Comparison of ENCODE assay signal across 20 cellular contexts in genomic region chr13:32453981-32454380, GRCh38.
"Had no signal": no experiment of that assay in that cellular context is flagged by ENCODE, and none has a peak within 500 bp of the region (broad histone marks: within the 10 kb centered on the region; RNA-seq: fewer than 3 reads in every experiment).

No MANE protein-coding gene starts in this region.

- H3K4me1 Mint-ChIP-seq: neural crest cell had no signal

- H3K4me1 ChIP-seq: esophagus squamous epithelium, stomach, transverse colon had no signal

- H3K27me3 ChIP-seq: esophagus squamous epithelium, heart right ventricle, right atrium auricular region, stomach, transverse colon had no signal

- FAIRE-seq: small intestine had no signal

- H3K4me3 Mint-ChIP-seq: effector memory CD8-positive, alpha-beta T cell; naive thymus-derived CD8-positive, alpha-beta T cell; neural crest cell had no signal

- H3K27ac Mint-ChIP-seq: effector memory CD8-positive, alpha-beta T cell had no signal

- H3K27me3 Mint-ChIP-seq: effector memory CD8-positive, alpha-beta T cell; naive thymus-derived CD8-positive, alpha-beta T cell had no signal

- H3K27ac ChIP-seq: esophagus squamous epithelium, right atrium auricular region, stomach, thoracic aorta, transverse colon had no signal

- H3K4me3 ChIP-seq: esophagus squamous epithelium, heart right ventricle, mucosa of descending colon, right atrium auricular region, stomach, thoracic aorta, transverse colon had no signal

- ATAC-seq: effector memory CD8-positive, alpha-beta T cell; mucosa of descending colon; naive thymus-derived CD8-positive, alpha-beta T cell had no signal

- H3K36me3 ChIP-seq: thoracic aorta had no signal

- DNase-seq: cortex of kidney; effector memory CD8-positive, alpha-beta T cell; esophagus squamous epithelium; foreskin melanocyte; heart right ventricle; hypothalamus; islet precursor cell; mammary epithelial cell; mucosa of descending colon; naive thymus-derived CD8-positive, alpha-beta T cell; posterior cingulate gyrus; small intestine; stimulated activated CD4-positive, alpha-beta T cell treated with anti-CD3 and anti-CD28 coated beads, Interleukin-12 subunit alpha, Interleukin-12 subunit beta, amount 100 ng/mL, for 4 hours; stimulated activated naive CD4-positive, alpha-beta T cell; stomach; substantia nigra; transverse colon had no signal
